8 cellular contexts compared by ENCODE assay signal in genomic region chr17:75778861-75779249, GRCh38. TPM values are rescaled to one million over a fixed set of nuclear protein-coding genes. Genes with fewer than 3 reads are reported as not detected.
A peak's percentile ranks its signal among the peaks of the same experiment; 100 is the strongest.
DNase-seq lines count a peak whose midpoint lies in the region; ATAC-seq and TF ChIP-seq lines count a peak whose summit lies in the region.

No MANE protein-coding gene starts in this region.

- ATAC-seq in CD4-positive, alpha-beta T cell (ENCODE audit: poor library complexity): no peak
- ATAC-seq in GM19035 (IDR thresholded peaks at IDR 0.05; ENCODE audit: unreplicated experiment): peak; percentile 17
- peak; percentile 1 for ATAC-seq in activated B cell treated with CpG ODN at 0.5 μM for 24 hours (ENCODE audit: low read depth)
- peak; percentile 5 for ATAC-seq in foreskin keratinocyte

- no peaks in the 10 kb centered on the region for H3K9me3 Mint-ChIP-seq in CD4-positive, alpha-beta T cell
- peaks cover 2% of the 10 kb centered on the region for H3K9me3 Mint-ChIP-seq in activated B cell treated with CpG ODN at 0.5 μM for 24 hours

- H3K4me1 ChIP-seq in HUES48 (ENCODE audit: control insufficient read depth, insufficient read depth, low read length) (peaks cover 9% of the 10 kb centered on the region), foreskin keratinocyte (peaks cover 13% of the 10 kb centered on the region), prostate gland (replicated peaks) (peaks cover 1% of the 10 kb centered on the region)

- peaks cover 54% of the 10 kb centered on the region for H3K36me3 Mint-ChIP-seq in CD4-positive, alpha-beta T cell (ENCODE audit: low read depth)
- H3K36me3 Mint-ChIP-seq in activated B cell treated with CpG ODN at 0.5 μM for 24 hours (ENCODE audit: low read depth): peaks cover 45% of the 10 kb centered on the region

- H3K27ac Mint-ChIP-seq in CD4-positive, alpha-beta T cell: peak overlapping the region; percentile 72
- peak overlapping the region; percentile 65 for H3K27ac Mint-ChIP-seq in activated B cell treated with CpG ODN at 0.5 μM for 24 hours

- intact Hi-C loops in CD4-positive, alpha-beta T cell (cut with DNase I, micrococcal nuclease): loop anchor here in 1 of 2 experiments (2.0 to 5.0 kb wide), 2 partner anchors 14 to 68 kb away; partner anchors contain the start of gene GALK1
- intact Hi-C loops in activated B cell treated with CpG ODN at 0.5 μM for 24 hours (cut with micrococcal nuclease): loop anchor here (1.0 to 5.0 kb wide), 6 partner anchors 14 to 948 kb away; partner anchors contain the start of genes GALK1, JMJD6, LLGL2 and METTL23
- intact Hi-C loops in prostate gland (cut with DNase I): no loop called here

- peaks cover 28% of the 10 kb centered on the region for H3K36me3 ChIP-seq in HUES48 (ENCODE audit: control insufficient read depth, insufficient read depth, low read length)
- H3K36me3 ChIP-seq in prostate gland: peaks cover 2 to 12% of the 10 kb centered on the region in 2 donors

- no peaks in the 10 kb centered on the region for H3K9me3 ChIP-seq in CD4-positive, alpha-beta T cell (ENCODE audit: control insufficient read depth, low read length)
- H3K9me3 ChIP-seq in HUES48 (ENCODE audit: control insufficient read depth, insufficient read depth, low read length): no peaks in the 10 kb centered on the region
- H3K9me3 ChIP-seq in prostate gland: no peaks in the 10 kb centered on the region

- H3K4me3 ChIP-seq in HUES48 (ENCODE audit: low read depth, low read length) (peak overlapping the region; percentile 86), prostate gland (peak overlapping the region; percentile 88 to 91)

- TF ChIP-seq POLR2A in prostate gland (IDR thresholded peaks at IDR 0.05): no peak

- CTCF ChIA-PET in CD4-positive, alpha-beta T cell (lab: Charles Lee): interaction anchor here (0.6 to 3.0 kb wide), 5 partner anchors 14 to 82 kb away, joined by 3 to 17 read pairs (median 4); partner anchors contain the start of gene GALK1
- CTCF ChIA-PET in activated B cell treated with CpG ODN at 0.5 μM for 24 hours (lab: Charles Lee): interaction anchor here (1.1 to 2.4 kb wide), 3 partner anchors 25 to 51 kb away, joined by 3 to 7 read pairs (median 6); no protein-coding TSS in a partner anchor

- POLR2A ChIA-PET in CD4-positive, alpha-beta T cell (lab: Charles Lee): interaction anchor here (0.6 to 8.7 kb wide), 13 partner anchors 6 to 263 kb away, joined by 3 to 246 read pairs (median 6); partner anchors contain the start of genes FBF1, GALK1, TRIM65 and UNK
- POLR2A ChIA-PET in activated B cell treated with CpG ODN at 0.5 μM for 24 hours (lab: Charles Lee): interaction anchor here (0.9 to 7.8 kb wide), 13 partner anchors 8 to 434 kb away, joined by 4 to 91 read pairs (median 44); partner anchors contain the start of genes GALK1, RECQL5, SAP30BP and TRIM47

- peak overlapping the region; percentile 97 for H3K4me3 Mint-ChIP-seq in CD4-positive, alpha-beta T cell
- peak overlapping the region; percentile 89 for H3K4me3 Mint-ChIP-seq in activated B cell treated with CpG ODN at 0.5 μM for 24 hours

- no peaks in the 10 kb centered on the region for H3K27me3 ChIP-seq in CD4-positive, alpha-beta T cell (ENCODE audit: control insufficient read depth, insufficient read depth, low read length)
- H3K27me3 ChIP-seq in HUES48 (ENCODE audit: control insufficient read depth, insufficient read depth, low read length): no peaks in the 10 kb centered on the region
- no peaks in the 10 kb centered on the region for H3K27me3 ChIP-seq in foreskin keratinocyte
- no peaks in the 10 kb centered on the region for H3K27me3 ChIP-seq in prostate gland (replicated peaks; ENCODE audit: insufficient read depth)

- peak; percentile 25 for TF ChIP-seq CTCF in CD4-positive, alpha-beta T cell (IDR thresholded peaks at IDR 0.05)
- TF ChIP-seq CTCF in activated B cell treated with CpG ODN at 0.5 μM for 24 hours (IDR thresholded peaks at IDR 0.05) (no peak), foreskin keratinocyte (conservative IDR thresholded peaks at IDR 0.05) (peak; percentile 73), prostate gland (IDR thresholded peaks at IDR 0.05) (peak in 3 of 4 experiments; percentile 47 to 68 (median 64))

- H3K27ac ChIP-seq in CD4-positive, alpha-beta T cell (ENCODE audit: low read depth, low read length): peak overlapping the region; percentile 95
- peak overlapping the region; percentile 98 for H3K27ac ChIP-seq in HUES48 (ENCODE audit: low read depth, low read length)
- peak overlapping the region; percentile 89 for H3K27ac ChIP-seq in foreskin keratinocyte
- H3K27ac ChIP-seq in prostate gland: peak overlapping the region; percentile 96 to 98

- WGBS in prostate gland: under 1% methylated on average over 24 of the region's 38 CpGs

- peak in 5 of 10 experiments; percentile 36 to 66 (median 60) for DNase-seq in CD4-positive, alpha-beta T cell
- DNase-seq in activated B cell treated with CpG ODN at 0.5 μM for 24 hours (no peak), foreskin keratinocyte (no peak), prostate gland (ENCODE audit: low spot score) (no peak), NCI-H2227 (lab: John Stamatoyannopoulos, UW; ENCODE audit: unreplicated experiment) (no peak), activated gamma-delta T cell treated with Interleukin-2 at 50 U/mL for 16 hours (no peak)

- H3K27me3 Mint-ChIP-seq in CD4-positive, alpha-beta T cell: peaks cover 5% of the 10 kb centered on the region
- no peaks in the 10 kb centered on the region for H3K27me3 Mint-ChIP-seq in activated B cell treated with CpG ODN at 0.5 μM for 24 hours

- H3K4me1 Mint-ChIP-seq in CD4-positive, alpha-beta T cell (ENCODE audit: low read depth): peaks cover 55% of the 10 kb centered on the region
- H3K4me1 Mint-ChIP-seq in activated B cell treated with CpG ODN at 0.5 μM for 24 hours: peaks cover 54% of the 10 kb centered on the region

- peak overlapping the region; percentile 98 for H3K9ac ChIP-seq in HUES48 (ENCODE audit: low read depth, low read length)

RNA-seq across cellular contexts. Expression of gene UNK, which starts 5.8 kb away (rescaled TPM):
- 10 to 100 TPM; 33.7 to 36.1 TPM for total RNA-seq in CD4-positive, alpha-beta T cell
- 52.3 and 61.2 TPM in 2 replicates for total RNA-seq in activated B cell treated with CpG ODN at 0.5 μM for 24 hours
- total RNA-seq in foreskin keratinocyte: 15.0 and 16.3 TPM in 2 replicates
- polyA plus RNA-seq in foreskin keratinocyte: 11.3 and 12.7 TPM in 2 replicates
- total RNA-seq in prostate gland: 10 to 100 TPM; 68.9 to 72.5 TPM

RNA-seq across cellular contexts. Expression of gene GALK1, which starts 13.9 kb away (rescaled TPM):
- 1 to 10 TPM; 5.9 to 6.0 TPM for total RNA-seq in CD4-positive, alpha-beta T cell
- total RNA-seq in activated B cell treated with CpG ODN at 0.5 μM for 24 hours: 14.9 and 22.9 TPM in 2 replicates
- 6.8 and 8.3 TPM in 2 replicates for total RNA-seq in foreskin keratinocyte
- polyA plus RNA-seq in foreskin keratinocyte: 5.3 and 7.8 TPM in 2 replicates
- 10 to 100 TPM; 28.1 to 28.5 TPM for total RNA-seq in prostate gland

RNA-seq across cellular contexts. Expression of gene ITGB4, which starts 57.6 kb away (rescaled TPM):
- total RNA-seq in CD4-positive, alpha-beta T cell: 1 to 10 TPM in 1 of 2 experiments, under 1 TPM in 1; 0.81 to 1.3 TPM
- 2.1 and 2.2 TPM in 2 replicates for total RNA-seq in activated B cell treated with CpG ODN at 0.5 μM for 24 hours
- 956 and 1,415 TPM in 2 replicates for total RNA-seq in foreskin keratinocyte
- 1,123 and 1,776 TPM in 2 replicates for polyA plus RNA-seq in foreskin keratinocyte
- total RNA-seq in prostate gland: 100 to 1,000 TPM in 1 of 2 donors, 10 to 100 TPM in 1; 81.0 to 105 TPM

Comparison
In these comparisons a context has a peak if more than half of its experiments do, and no peak if none do; other contexts are left out.
1. RNA of gene ITGB4, which starts 57.6 kb away (total RNA-seq): 956 to 1,415 TPM in foreskin keratinocyte and 81.0 to 105 TPM in prostate gland; 2.1 to 2.2 TPM in activated B cell treated with CpG ODN at 0.5 μM for 24 hours and 0.81 to 1.3 TPM in CD4-positive, alpha-beta T cell; every median in the first group is over 10 times any median in the second.
2. Peak in every context shown above with its lines, with median percentiles within 50 percentile points of each other: H3K27ac ChIP-seq.